ENCODE assay signal across 8 cellular contexts in genomic region chr2:181411105-181411849, GRCh38. TPM values are rescaled to one million over a fixed set of nuclear protein-coding genes. Genes with fewer than 3 reads are reported as not detected.
A peak's percentile ranks its signal among the peaks of the same experiment; 100 is the strongest.
DNase-seq lines count a peak whose midpoint lies in the region; ATAC-seq and TF ChIP-seq lines count a peak whose summit lies in the region.

No MANE protein-coding gene starts in this region.

- H3K27me3 ChIP-seq in BLaER1 treated with 17β-estradiol and CSF1 and Interleukin-3, amounts not matched to agents 10 nM and 100 nM, result no peaks in the 10 kb centered on the region

- H3K9me3 ChIP-seq in BLaER1 treated with 17β-estradiol and CSF1 and Interleukin-3, amounts not matched to agents 10 nM and 100 nM (replicated peaks in 1 of 11), result peaks cover 28 to 62% (median 42%) of the 10 kb centered on the region in 11 experiments

- peaks cover 0 to 6% (median 0%) of the 10 kb centered on the region in 11 experiments; a peak in 2 of 22 replicates for H3K36me3 ChIP-seq in BLaER1 treated with 17β-estradiol and CSF1 and Interleukin-3, amounts not matched to agents 10 nM and 100 nM

- TF ChIP-seq CTCF in nephron progenitor cell (IDR thresholded peaks at IDR 0.05), result no peak

- H3K4me3 Mint-ChIP-seq in nephron progenitor cell, result no peak overlapping the region

- peaks cover 9% of the 10 kb centered on the region for H3K36me3 Mint-ChIP-seq in nephron progenitor cell (ENCODE audit: low read depth)

- DNase-seq in NCI-H82 (lab: John Stamatoyannopoulos, UW) (peak; percentile 100), nephron progenitor cell (peak; percentile 45), KG1 (lab: John Stamatoyannopoulos, UW) (no peak), cerebellum (ENCODE audit: low spot score) (no peak)
- DNase-seq in activated CD4-positive, alpha-beta T cell treated with anti-CD3 and anti-CD28 coated beads, Interleukin-2, amount 50 U/mL, for 1 hour, result no peak

- peak overlapping the region; percentile 63 to 96 (median 91); a peak in 21 of 22 replicates for H3K27ac ChIP-seq in BLaER1 treated with 17β-estradiol and CSF1 and Interleukin-3, amounts not matched to agents 10 nM and 100 nM

- peak; percentile 96 for ATAC-seq in GM19452 (IDR thresholded peaks at IDR 0.05; ENCODE audit: unreplicated experiment)
- ATAC-seq in HG03439 (IDR thresholded peaks at IDR 0.05; ENCODE audit: unreplicated experiment), result peak; percentile 92

- H3K4me2 ChIP-seq in BLaER1 treated with 17β-estradiol and CSF1 and Interleukin-3, amounts not matched to agents 10 nM and 100 nM, result peak overlapping the region; percentile 74 to 91 (median 88)

- H4K20me1 ChIP-seq in BLaER1 treated with 17β-estradiol and CSF1 and Interleukin-3, amounts not matched to agents 10 nM and 100 nM, result no peaks in the 10 kb centered on the region

- H3K4me1 ChIP-seq in BLaER1 treated with 17β-estradiol and CSF1 and Interleukin-3, amounts not matched to agents 10 nM and 100 nM, result peaks cover 59 to 64% (median 62%) of the 10 kb centered on the region in 10 experiments

- H3K27me3 Mint-ChIP-seq in nephron progenitor cell (ENCODE audit: low read depth, poor library complexity), result peaks cover 4% of the 10 kb centered on the region

- H3K4me3 ChIP-seq in BLaER1 treated with 17β-estradiol and CSF1 and Interleukin-3, amounts not matched to agents 10 nM and 100 nM, result peak overlapping the region in 8 of 10 experiments; percentile 34 to 52 (median 40); a peak in 13 of 20 replicates

- peaks cover 11% of the 10 kb centered on the region for H3K4me1 Mint-ChIP-seq in nephron progenitor cell

- no peak overlapping the region for H3K27ac Mint-ChIP-seq in nephron progenitor cell

- peaks cover 38% of the 10 kb centered on the region for H3K9me3 Mint-ChIP-seq in nephron progenitor cell

- peak overlapping the region in 10 of 11 experiments; percentile 2 to 81 (median 74); a peak in 18 of 22 replicates for H3K9ac ChIP-seq in BLaER1 treated with 17β-estradiol and CSF1 and Interleukin-3, amounts not matched to agents 10 nM and 100 nM

RNA-seq across cellular contexts. Expression of gene ITGA4, which starts 45.9 kb away (rescaled TPM):
- total RNA-seq in cerebellum, result 9.1 TPM

Comparison
In these comparisons a context has a peak if more than half of its experiments do, and no peak if none do; other contexts are left out.
1. DNase-seq: peak in NCI-H82 (single experiment) and nephron progenitor cell (single experiment); none in KG1 (single experiment), activated CD4-positive, alpha-beta T cell treated with anti-CD3 and anti-CD28 coated beads, Interleukin-2, amount 50 U/mL, for 1 hour (single experiment) and cerebellum (single experiment).